ENCODE assay signal across 1 cellular context in the genomic region with DNA sequence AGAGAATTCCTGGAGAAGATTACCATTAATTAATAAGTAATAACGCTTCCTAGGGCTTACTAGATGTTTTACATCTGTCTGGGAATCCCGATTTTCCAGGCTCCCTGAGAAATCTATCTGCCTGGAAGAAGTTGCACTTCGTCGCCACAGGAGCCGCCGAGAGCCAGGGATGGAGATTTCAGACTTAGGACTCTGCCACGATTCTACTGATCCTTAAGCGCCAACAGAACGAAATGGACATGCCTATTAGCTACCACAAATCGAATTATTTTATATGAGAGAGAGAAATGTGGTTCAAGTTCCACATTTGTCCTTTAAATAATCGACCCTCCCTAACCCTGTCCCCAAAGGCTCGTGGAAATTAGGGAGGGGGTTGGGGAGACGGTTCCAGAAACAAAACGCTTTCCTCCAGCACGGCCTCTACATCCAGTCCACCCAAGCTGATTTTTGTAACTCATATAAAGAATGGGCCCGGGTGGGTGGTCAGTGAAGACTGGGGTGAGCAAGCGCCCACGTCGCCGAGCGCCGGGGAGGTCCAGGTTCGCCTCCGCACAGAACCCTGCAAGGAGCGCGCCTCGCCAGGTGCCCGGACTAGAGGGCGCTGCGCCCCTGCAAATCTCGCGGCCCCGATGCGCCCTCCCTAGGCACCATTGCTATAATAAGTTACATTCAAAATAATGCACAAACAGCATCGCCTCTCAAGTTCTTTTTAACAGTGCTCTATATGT.
TF ChIP-seq lines count a peak whose summit lies in the region.

No MANE protein-coding gene starts in this region.

TF ChIP-seq in GM23338, 12 proteins besides CTCF, POLR2A, EP300 and RAD21 (continued from another document):
- TF ChIP-seq ZNF462 (CRISPR knock-in tag; IDR thresholded peaks at IDR 0.05) (no peak), NANOG (IDR thresholded peaks at IDR 0.05; ENCODE audit: borderline replicate concordance) (no peak)
